ENCODE assay signal across 1 cellular context in the genomic region with DNA sequence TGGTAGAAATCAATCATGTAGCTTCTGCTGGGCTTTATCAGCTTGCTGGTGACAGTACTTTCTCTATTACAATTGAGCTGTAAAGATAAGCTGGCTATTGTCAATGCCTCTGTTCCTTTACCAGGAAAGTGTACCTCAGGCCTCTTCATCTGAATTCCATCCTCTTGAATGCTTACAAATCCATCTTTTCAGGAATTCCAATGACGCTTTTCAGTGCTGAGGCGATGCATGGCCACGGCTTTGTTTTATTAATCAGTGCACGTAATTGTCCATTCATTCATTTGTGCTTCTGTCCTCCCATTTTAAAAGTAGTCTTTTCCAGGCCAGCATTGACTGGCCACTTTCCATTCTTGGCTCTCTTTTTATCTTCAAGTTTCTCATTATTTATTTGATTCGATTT.
TF ChIP-seq lines count a peak whose summit lies in the region.

No MANE protein-coding gene starts in this region.

TF ChIP-seq in GM23338, 12 proteins besides CTCF, POLR2A, EP300 and RAD21:
- TF ChIP-seq EZH2 (IDR thresholded peaks at IDR 0.05; ENCODE audit: low read depth, unreplicated experiment) (no peak), JUNB (IDR thresholded peaks at IDR 0.05; ENCODE audit: unreplicated experiment) (no peak), NANOG (IDR thresholded peaks at IDR 0.05; ENCODE audit: borderline replicate concordance) (no peak), CREB1 (CRISPR knock-in tag; IDR thresholded peaks at IDR 0.05; ENCODE audit: low read depth) (no peak), ZNF331 (CRISPR knock-in tag; IDR thresholded peaks at IDR 0.05; ENCODE audit: low read depth) (no peak), POLR2AphosphoS5 (IDR thresholded peaks at IDR 0.05; ENCODE audit: low read depth) (no peak)
- TF ChIP-seq, protein P1, sequence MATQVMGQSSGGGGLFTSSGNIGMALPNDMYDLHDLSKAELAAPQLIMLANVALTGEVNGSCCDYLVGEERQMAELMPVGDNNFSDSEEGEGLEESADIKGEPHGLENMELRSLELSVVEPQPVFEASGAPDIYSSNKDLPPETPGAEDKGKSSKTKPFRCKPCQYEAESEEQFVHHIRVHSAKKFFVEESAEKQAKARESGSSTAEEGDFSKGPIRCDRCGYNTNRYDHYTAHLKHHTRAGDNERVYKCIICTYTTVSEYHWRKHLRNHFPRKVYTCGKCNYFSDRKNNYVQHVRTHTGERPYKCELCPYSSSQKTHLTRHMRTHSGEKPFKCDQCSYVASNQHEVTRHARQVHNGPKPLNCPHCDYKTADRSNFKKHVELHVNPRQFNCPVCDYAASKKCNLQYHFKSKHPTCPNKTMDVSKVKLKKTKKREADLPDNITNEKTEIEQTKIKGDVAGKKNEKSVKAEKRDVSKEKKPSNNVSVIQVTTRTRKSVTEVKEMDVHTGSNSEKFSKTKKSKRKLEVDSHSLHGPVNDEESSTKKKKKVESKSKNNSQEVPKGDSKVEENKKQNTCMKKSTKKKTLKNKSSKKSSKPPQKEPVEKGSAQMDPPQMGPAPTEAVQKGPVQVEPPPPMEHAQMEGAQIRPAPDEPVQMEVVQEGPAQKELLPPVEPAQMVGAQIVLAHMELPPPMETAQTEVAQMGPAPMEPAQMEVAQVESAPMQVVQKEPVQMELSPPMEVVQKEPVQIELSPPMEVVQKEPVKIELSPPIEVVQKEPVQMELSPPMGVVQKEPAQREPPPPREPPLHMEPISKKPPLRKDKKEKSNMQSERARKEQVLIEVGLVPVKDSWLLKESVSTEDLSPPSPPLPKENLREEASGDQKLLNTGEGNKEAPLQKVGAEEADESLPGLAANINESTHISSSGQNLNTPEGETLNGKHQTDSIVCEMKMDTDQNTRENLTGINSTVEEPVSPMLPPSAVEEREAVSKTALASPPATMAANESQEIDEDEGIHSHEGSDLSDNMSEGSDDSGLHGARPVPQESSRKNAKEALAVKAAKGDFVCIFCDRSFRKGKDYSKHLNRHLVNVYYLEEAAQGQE (IDR thresholded peaks at IDR 0.05; ENCODE audit: unreplicated experiment): no peak
- TF ChIP-seq, protein P2, sequence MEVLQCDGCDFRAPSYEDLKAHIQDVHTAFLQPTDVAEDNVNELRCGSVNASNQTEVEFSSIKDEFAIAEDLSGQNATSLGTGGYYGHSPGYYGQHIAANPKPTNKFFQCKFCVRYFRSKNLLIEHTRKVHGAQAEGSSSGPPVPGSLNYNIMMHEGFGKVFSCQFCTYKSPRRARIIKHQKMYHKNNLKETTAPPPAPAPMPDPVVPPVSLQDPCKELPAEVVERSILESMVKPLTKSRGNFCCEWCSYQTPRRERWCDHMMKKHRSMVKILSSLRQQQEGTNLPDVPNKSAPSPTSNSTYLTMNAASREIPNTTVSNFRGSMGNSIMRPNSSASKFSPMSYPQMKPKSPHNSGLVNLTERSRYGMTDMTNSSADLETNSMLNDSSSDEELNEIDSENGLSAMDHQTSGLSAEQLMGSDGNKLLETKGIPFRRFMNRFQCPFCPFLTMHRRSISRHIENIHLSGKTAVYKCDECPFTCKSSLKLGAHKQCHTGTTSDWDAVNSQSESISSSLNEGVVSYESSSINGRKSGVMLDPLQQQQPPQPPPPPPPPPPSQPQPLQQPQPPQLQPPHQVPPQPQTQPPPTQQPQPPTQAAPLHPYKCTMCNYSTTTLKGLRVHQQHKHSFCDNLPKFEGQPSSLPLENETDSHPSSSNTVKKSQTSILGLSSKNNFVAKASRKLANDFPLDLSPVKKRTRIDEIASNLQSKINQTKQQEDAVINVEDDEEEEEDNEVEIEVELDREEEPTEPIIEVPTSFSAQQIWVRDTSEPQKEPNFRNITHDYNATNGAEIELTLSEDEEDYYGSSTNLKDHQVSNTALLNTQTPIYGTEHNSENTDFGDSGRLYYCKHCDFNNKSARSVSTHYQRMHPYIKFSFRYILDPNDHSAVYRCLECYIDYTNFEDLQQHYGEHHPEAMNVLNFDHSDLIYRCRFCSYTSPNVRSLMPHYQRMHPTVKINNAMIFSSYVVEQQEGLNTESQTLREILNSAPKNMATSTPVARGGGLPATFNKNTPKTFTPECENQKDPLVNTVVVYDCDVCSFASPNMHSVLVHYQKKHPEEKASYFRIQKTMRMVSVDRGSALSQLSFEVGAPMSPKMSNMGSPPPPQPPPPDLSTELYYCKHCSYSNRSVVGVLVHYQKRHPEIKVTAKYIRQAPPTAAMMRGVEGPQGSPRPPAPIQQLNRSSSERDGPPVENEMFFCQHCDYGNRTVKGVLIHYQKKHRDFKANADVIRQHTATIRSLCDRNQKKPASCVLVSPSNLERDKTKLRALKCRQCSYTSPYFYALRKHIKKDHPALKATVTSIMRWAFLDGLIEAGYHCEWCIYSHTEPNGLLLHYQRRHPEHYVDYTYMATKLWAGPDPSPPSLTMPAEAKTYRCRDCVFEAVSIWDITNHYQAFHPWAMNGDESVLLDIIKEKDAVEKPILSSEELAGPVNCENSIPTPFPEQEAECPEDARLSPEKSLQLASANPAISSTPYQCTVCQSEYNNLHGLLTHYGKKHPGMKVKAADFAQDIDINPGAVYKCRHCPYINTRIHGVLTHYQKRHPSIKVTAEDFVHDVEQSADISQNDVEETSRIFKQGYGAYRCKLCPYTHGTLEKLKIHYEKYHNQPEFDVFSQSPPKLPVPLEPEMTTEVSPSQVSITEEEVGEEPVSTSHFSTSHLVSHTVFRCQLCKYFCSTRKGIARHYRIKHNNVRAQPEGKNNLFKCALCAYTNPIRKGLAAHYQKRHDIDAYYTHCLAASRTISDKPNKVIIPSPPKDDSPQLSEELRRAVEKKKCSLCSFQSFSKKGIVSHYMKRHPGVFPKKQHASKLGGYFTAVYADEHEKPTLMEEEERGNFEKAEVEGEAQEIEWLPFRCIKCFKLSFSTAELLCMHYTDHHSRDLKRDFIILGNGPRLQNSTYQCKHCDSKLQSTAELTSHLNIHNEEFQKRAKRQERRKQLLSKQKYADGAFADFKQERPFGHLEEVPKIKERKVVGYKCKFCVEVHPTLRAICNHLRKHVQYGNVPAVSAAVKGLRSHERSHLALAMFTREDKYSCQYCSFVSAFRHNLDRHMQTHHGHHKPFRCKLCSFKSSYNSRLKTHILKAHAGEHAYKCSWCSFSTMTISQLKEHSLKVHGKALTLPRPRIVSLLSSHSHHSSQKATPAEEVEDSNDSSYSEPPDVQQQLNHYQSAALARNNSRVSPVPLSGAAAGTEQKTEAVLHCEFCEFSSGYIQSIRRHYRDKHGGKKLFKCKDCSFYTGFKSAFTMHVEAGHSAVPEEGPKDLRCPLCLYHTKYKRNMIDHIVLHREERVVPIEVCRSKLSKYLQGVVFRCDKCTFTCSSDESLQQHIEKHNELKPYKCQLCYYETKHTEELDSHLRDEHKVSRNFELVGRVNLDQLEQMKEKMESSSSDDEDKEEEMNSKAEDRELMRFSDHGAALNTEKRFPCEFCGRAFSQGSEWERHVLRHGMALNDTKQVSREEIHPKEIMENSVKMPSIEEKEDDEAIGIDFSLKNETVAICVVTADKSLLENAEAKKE (CRISPR knock-in tag; IDR thresholded peaks at IDR 0.05): no peak
- TF ChIP-seq, protein P3, sequence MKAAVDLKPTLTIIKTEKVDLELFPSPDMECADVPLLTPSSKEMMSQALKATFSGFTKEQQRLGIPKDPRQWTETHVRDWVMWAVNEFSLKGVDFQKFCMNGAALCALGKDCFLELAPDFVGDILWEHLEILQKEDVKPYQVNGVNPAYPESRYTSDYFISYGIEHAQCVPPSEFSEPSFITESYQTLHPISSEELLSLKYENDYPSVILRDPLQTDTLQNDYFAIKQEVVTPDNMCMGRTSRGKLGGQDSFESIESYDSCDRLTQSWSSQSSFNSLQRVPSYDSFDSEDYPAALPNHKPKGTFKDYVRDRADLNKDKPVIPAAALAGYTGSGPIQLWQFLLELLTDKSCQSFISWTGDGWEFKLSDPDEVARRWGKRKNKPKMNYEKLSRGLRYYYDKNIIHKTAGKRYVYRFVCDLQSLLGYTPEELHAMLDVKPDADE (IDR thresholded peaks at IDR 0.05): no peak
